Comparison of ENCODE assay signal across 11 cellular contexts in the genomic region with DNA sequence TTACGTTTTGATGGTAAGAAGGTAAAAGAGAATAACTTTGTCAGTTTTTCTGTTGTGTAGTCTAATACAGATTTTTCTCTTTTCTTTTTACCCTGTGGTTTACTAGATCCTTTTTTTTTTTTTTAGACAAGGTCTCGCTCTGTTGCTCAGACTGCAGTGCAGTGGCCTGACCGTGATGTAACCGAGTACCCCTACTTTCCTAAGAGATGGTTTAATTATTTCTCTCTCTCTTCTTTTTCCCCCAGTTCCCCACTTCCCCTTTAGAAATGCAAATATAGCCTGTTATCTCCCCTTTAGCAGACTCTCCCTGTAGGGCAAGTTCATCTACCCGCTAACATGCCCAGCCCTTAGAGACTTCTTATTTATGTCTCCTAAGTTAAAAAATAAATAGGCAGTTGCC. TPM values are rescaled to one million over a fixed set of nuclear protein-coding genes. Genes with fewer than 3 reads are reported as not detected.
DNase-seq lines count a peak whose midpoint lies in the region; ATAC-seq and TF ChIP-seq lines count a peak whose summit lies in the region.
"Had no signal": no experiment of that assay in that cellular context is flagged by ENCODE, and none has a peak within 500 bp of the region (broad histone marks: within the 10 kb centered on the region; RNA-seq: fewer than 3 reads in every experiment).

No MANE protein-coding gene starts in this region.

- no peak for TF ChIP-seq CTCF in GM10266 (IDR thresholded peaks at IDR 0.05; ENCODE audit: control insufficient read depth, insufficient read depth, low read depth, missing control alignments)

- no peak overlapping the region for H3K4me3 ChIP-seq in CD8-positive, alpha-beta memory T cell (ENCODE audit: low read length)
- H3K4me3 ChIP-seq: transverse colon had no signal

- CTCF ChIA-PET in CD8-positive, alpha-beta memory T cell (lab: Charles Lee), result no interaction called here

- POLR2A ChIA-PET in CD8-positive, alpha-beta memory T cell (lab: Charles Lee), result no interaction called here

- DNase-seq in GM10266 (ENCODE audit: extremely low spot score) (peak; percentile 59), OCI-M1 (lab: John Stamatoyannopoulos, UW) (peak; percentile 77), OCI-M2 (lab: John Stamatoyannopoulos, UW; ENCODE audit: unreplicated experiment) (no peak), AG08395 (ENCODE audit: low spot score) (no peak)
- DNase-seq in CD8-positive, alpha-beta memory T cell, result no peak
- DNase-seq: AML-193, mesendoderm, transverse colon had no signal

- no peaks in the 10 kb centered on the region for H3K27me3 Mint-ChIP-seq in CD8-positive, alpha-beta memory T cell

- H3K36me3 ChIP-seq in CD8-positive, alpha-beta memory T cell (ENCODE audit: insufficient read depth, low read length), result no peaks in the 10 kb centered on the region
- H3K36me3 ChIP-seq: transverse colon had no signal

- H3K27ac ChIP-seq in CD8-positive, alpha-beta memory T cell (ENCODE audit: low read depth, low read length), result no peak overlapping the region
- H3K27ac ChIP-seq: transverse colon had no signal

- peaks cover 20% of the 10 kb centered on the region for H3K4me1 ChIP-seq in CD8-positive, alpha-beta memory T cell (ENCODE audit: insufficient read depth, low read length)

- no peaks in the 10 kb centered on the region for H3K9me3 ChIP-seq in CD8-positive, alpha-beta memory T cell (ENCODE audit: low read length)
- H3K9me3 ChIP-seq: transverse colon had no signal

- H3K9me3 Mint-ChIP-seq in CD8-positive, alpha-beta memory T cell, result no peaks in the 10 kb centered on the region

- ATAC-seq in GM19452 (IDR thresholded peaks at IDR 0.05; ENCODE audit: unreplicated experiment), result peak; percentile 42
- ATAC-seq in HG02973 (IDR thresholded peaks at IDR 0.05; ENCODE audit: unreplicated experiment), result peak; percentile 36
- no peak for ATAC-seq in SK-N-SH treated with all-trans-retinoic acid at 6 μM for 48 hours

- H3K4me1 Mint-ChIP-seq in CD8-positive, alpha-beta memory T cell, result peaks cover 27 to 68% (median 62%) of the 10 kb centered on the region in 3 donors

- H3K36me3 Mint-ChIP-seq in CD8-positive, alpha-beta memory T cell, result peaks cover 0 to 7% (median 4%) of the 10 kb centered on the region in 3 donors

- no peaks in the 10 kb centered on the region for H3K27me3 ChIP-seq in CD8-positive, alpha-beta memory T cell (ENCODE audit: insufficient read depth, low read length, poor library complexity, severe bottlenecking)
- H3K27me3 ChIP-seq: transverse colon had no signal

- H3K4me3 Mint-ChIP-seq in CD8-positive, alpha-beta memory T cell, result peak overlapping the region in 1 of 7 donors; percentile 64

- H3K27ac Mint-ChIP-seq in CD8-positive, alpha-beta memory T cell, result no peak overlapping the region

TF ChIP-seq in SK-N-SH treated with all-trans-retinoic acid at 6 μM for 48 hours, 23 proteins besides CTCF, POLR2A, EP300 and RAD21:
- TF ChIP-seq, protein P1, sequence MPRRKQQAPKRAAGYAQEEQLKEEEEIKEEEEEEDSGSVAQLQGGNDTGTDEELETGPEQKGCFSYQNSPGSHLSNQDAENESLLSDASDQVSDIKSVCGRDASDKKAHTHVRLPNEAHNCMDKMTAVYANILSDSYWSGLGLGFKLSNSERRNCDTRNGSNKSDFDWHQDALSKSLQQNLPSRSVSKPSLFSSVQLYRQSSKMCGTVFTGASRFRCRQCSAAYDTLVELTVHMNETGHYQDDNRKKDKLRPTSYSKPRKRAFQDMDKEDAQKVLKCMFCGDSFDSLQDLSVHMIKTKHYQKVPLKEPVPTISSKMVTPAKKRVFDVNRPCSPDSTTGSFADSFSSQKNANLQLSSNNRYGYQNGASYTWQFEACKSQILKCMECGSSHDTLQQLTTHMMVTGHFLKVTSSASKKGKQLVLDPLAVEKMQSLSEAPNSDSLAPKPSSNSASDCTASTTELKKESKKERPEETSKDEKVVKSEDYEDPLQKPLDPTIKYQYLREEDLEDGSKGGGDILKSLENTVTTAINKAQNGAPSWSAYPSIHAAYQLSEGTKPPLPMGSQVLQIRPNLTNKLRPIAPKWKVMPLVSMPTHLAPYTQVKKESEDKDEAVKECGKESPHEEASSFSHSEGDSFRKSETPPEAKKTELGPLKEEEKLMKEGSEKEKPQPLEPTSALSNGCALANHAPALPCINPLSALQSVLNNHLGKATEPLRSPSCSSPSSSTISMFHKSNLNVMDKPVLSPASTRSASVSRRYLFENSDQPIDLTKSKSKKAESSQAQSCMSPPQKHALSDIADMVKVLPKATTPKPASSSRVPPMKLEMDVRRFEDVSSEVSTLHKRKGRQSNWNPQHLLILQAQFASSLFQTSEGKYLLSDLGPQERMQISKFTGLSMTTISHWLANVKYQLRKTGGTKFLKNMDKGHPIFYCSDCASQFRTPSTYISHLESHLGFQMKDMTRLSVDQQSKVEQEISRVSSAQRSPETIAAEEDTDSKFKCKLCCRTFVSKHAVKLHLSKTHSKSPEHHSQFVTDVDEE (CRISPR knock-in tag; IDR thresholded peaks at IDR 0.05), result no peak
- TF ChIP-seq RARB (CRISPR knock-in tag; IDR thresholded peaks at IDR 0.05) (no peak), ISL1 (CRISPR knock-in tag; IDR thresholded peaks at IDR 0.05) (no peak), CSDC2 (CRISPR knock-in tag; IDR thresholded peaks at IDR 0.05) (no peak), ZFP30 (CRISPR knock-in tag; IDR thresholded peaks at IDR 0.05) (no peak), TCF4 (CRISPR knock-in tag; IDR thresholded peaks at IDR 0.05; ENCODE audit: borderline replicate concordance) (no peak)
- TF ChIP-seq, protein P2, sequence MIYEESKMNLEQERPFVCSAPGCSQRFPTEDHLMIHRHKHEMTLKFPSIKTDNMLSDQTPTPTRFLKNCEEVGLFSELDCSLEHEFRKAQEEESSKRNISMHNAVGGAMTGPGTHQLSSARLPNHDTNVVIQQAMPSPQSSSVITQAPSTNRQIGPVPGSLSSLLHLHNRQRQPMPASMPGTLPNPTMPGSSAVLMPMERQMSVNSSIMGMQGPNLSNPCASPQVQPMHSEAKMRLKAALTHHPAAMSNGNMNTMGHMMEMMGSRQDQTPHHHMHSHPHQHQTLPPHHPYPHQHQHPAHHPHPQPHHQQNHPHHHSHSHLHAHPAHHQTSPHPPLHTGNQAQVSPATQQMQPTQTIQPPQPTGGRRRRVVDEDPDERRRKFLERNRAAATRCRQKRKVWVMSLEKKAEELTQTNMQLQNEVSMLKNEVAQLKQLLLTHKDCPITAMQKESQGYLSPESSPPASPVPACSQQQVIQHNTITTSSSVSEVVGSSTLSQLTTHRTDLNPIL (CRISPR knock-in tag; IDR thresholded peaks at IDR 0.05; ENCODE audit: low read depth), result no peak

RNA-seq across cellular contexts. Expression of a gene that starts 4.4 kb away (rescaled TPM):
- total RNA-seq in CD8-positive, alpha-beta memory T cell, result 10 to 100 TPM; 17.7 to 18.2 TPM
- polyA plus RNA-seq in CD8-positive, alpha-beta memory T cell, result 7.8 TPM

RNA-seq across cellular contexts. Expression of a gene that starts 10.0 kb away (rescaled TPM):
- 10 to 100 TPM; 49.9 to 50.1 TPM for total RNA-seq in CD8-positive, alpha-beta memory T cell
- polyA plus RNA-seq in CD8-positive, alpha-beta memory T cell, result 107 TPM

Comparison
In these comparisons a context has a peak if more than half of its experiments do, and no peak if none do; other contexts are left out.
1. DNase-seq: peak in GM10266 (single experiment) and OCI-M1 (single experiment); none in OCI-M2 (single experiment), AG08395 (single experiment) and CD8-positive, alpha-beta memory T cell (0 of 5).